Comparison of ENCODE assay signal across 13 cellular contexts in the genomic region with DNA sequence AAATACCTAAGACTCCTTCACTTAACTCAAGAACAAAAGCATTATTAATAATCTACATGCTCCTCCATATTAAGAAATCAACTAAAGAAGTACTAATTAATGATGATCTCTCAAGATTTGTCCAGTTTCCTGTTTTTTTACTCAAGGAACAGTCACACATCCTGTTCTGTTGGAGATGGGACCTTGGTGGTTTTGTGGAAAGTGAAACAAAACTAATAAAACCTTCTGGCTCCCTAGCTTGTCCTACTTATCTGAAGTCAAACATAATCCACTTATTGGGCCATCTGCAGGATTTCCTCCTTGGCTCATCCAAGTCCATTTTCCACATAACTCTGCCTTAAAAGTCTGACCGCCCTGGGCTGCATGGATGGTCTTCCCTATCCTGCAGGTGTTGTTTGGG.
DNase-seq lines count a peak whose midpoint lies in the region; ATAC-seq and TF ChIP-seq lines count a peak whose summit lies in the region.
"Had no signal": no experiment of that assay in that cellular context is flagged by ENCODE, and none has a peak within 500 bp of the region (broad histone marks: within the 10 kb centered on the region; RNA-seq: fewer than 3 reads in every experiment).

No MANE protein-coding gene starts in this region.

- intact Hi-C loops in activated CD4-positive, alpha-beta memory T cell treated with anti-CD3 and anti-CD28 coated beads for 36 hours (cut with micrococcal nuclease) = no loop called here

- peak overlapping the region; percentile 40 for H3K27ac Mint-ChIP-seq in activated CD4-positive, alpha-beta memory T cell treated with anti-CD3 and anti-CD28 coated beads, Interleukin-2, amount 10 ng/mL, durations not matched to agents 7 days and 5 days
- no peak overlapping the region for H3K27ac Mint-ChIP-seq in activated CD4-positive, alpha-beta memory T cell treated with anti-CD3 and anti-CD28 coated beads for 36 hours
- H3K27ac Mint-ChIP-seq in central memory CD8-positive, alpha-beta T cell (ENCODE audit: low read depth) = no peak overlapping the region
- H3K27ac Mint-ChIP-seq in stimulated activated naive CD8-positive, alpha-beta T cell treated with anti-CD3 and anti-CD28 coated beads, Interleukin-15, amount 100 ng/mL, for 72 hours = no peak overlapping the region

- POLR2A ChIA-PET in activated CD4-positive, alpha-beta memory T cell treated with anti-CD3 and anti-CD28 coated beads, Interleukin-2, amount 10 ng/mL, durations not matched to agents 7 days and 5 days (lab: Charles Lee) = interaction anchor here (1.1 kb wide), 1 partner anchor 28 kb away, joined by 3 read pairs; no protein-coding TSS in a partner anchor
- POLR2A ChIA-PET in activated CD4-positive, alpha-beta memory T cell treated with anti-CD3 and anti-CD28 coated beads for 36 hours (lab: Charles Lee) = no interaction called here

- no peak for DNase-seq in activated CD4-positive, alpha-beta memory T cell treated with anti-CD3 and anti-CD28 coated beads, Interleukin-2, amount 10 ng/mL, durations not matched to agents 7 days and 5 days
- no peak for DNase-seq in activated CD4-positive, alpha-beta memory T cell treated with anti-CD3 and anti-CD28 coated beads for 36 hours
- peak; percentile 60 for DNase-seq in NOMO-1 treated with DMSO at 0.1 percent for 48 hours (lab: John Stamatoyannopoulos, UW; ENCODE audit: unreplicated experiment)
- DNase-seq in central memory CD8-positive, alpha-beta T cell (ENCODE audit: low spot score in 2 of 2) = no peak
- no peak for DNase-seq in stimulated activated naive CD8-positive, alpha-beta T cell treated with anti-CD3 and anti-CD28 coated beads, Interleukin-15, amount 100 ng/mL, for 72 hours
- no peak for DNase-seq in erythroblast (lab: John Stamatoyannopoulos, UW)
- DNase-seq in UCSD-AML1 (lab: John Stamatoyannopoulos, UW; ENCODE audit: unreplicated experiment) = no peak
- no peak for DNase-seq in NCI-H1436 treated with DMSO at 0.1 percent for 48 hours (lab: John Stamatoyannopoulos, UW)
- DNase-seq: amniotic stem cell; NCI-H526; stimulated activated CD4-positive, alpha-beta T cell treated with anti-CD3 and anti-CD28 coated beads, Interleukin-2, amount 100 ng/mL, for 48 hours; SW 1271 had no signal

- H3K4me3 Mint-ChIP-seq in activated CD4-positive, alpha-beta memory T cell treated with anti-CD3 and anti-CD28 coated beads, Interleukin-2, amount 10 ng/mL, durations not matched to agents 7 days and 5 days = peak overlapping the region; percentile 32
- no peak overlapping the region for H3K4me3 Mint-ChIP-seq in activated CD4-positive, alpha-beta memory T cell treated with anti-CD3 and anti-CD28 coated beads for 36 hours
- H3K4me3 Mint-ChIP-seq in central memory CD8-positive, alpha-beta T cell = peak overlapping the region; percentile 29
- H3K4me3 Mint-ChIP-seq in stimulated activated naive CD8-positive, alpha-beta T cell treated with anti-CD3 and anti-CD28 coated beads, Interleukin-15, amount 100 ng/mL, for 72 hours = peak overlapping the region; percentile 9 to 33

- H3K27me3 Mint-ChIP-seq in activated CD4-positive, alpha-beta memory T cell treated with anti-CD3 and anti-CD28 coated beads, Interleukin-2, amount 10 ng/mL, durations not matched to agents 7 days and 5 days = no peaks in the 10 kb centered on the region
- no peaks in the 10 kb centered on the region for H3K27me3 Mint-ChIP-seq in activated CD4-positive, alpha-beta memory T cell treated with anti-CD3 and anti-CD28 coated beads for 36 hours
- no peaks in the 10 kb centered on the region for H3K27me3 Mint-ChIP-seq in central memory CD8-positive, alpha-beta T cell
- H3K27me3 Mint-ChIP-seq in stimulated activated naive CD8-positive, alpha-beta T cell treated with anti-CD3 and anti-CD28 coated beads, Interleukin-15, amount 100 ng/mL, for 72 hours = no peaks in the 10 kb centered on the region

- CTCF ChIA-PET in activated CD4-positive, alpha-beta memory T cell treated with anti-CD3 and anti-CD28 coated beads, Interleukin-2, amount 10 ng/mL, durations not matched to agents 7 days and 5 days (lab: Charles Lee) = interaction anchor here (0.8 to 1.8 kb wide), 2 partner anchors 23 to 97 kb away, joined by 4 to 6 read pairs; no protein-coding TSS in a partner anchor
- CTCF ChIA-PET in activated CD4-positive, alpha-beta memory T cell treated with anti-CD3 and anti-CD28 coated beads for 36 hours (lab: Charles Lee) = interaction anchor here (1.4 to 1.7 kb wide), 2 partner anchors 11 to 23 kb away, joined by 3 to 6 read pairs; no protein-coding TSS in a partner anchor

- no peaks in the 10 kb centered on the region for H3K9me3 Mint-ChIP-seq in activated CD4-positive, alpha-beta memory T cell treated with anti-CD3 and anti-CD28 coated beads, Interleukin-2, amount 10 ng/mL, durations not matched to agents 7 days and 5 days
- no peaks in the 10 kb centered on the region for H3K9me3 Mint-ChIP-seq in activated CD4-positive, alpha-beta memory T cell treated with anti-CD3 and anti-CD28 coated beads for 36 hours
- H3K9me3 Mint-ChIP-seq in central memory CD8-positive, alpha-beta T cell = no peaks in the 10 kb centered on the region
- H3K9me3 Mint-ChIP-seq in stimulated activated naive CD8-positive, alpha-beta T cell treated with anti-CD3 and anti-CD28 coated beads, Interleukin-15, amount 100 ng/mL, for 72 hours = no peaks in the 10 kb centered on the region

- H3K4me1 Mint-ChIP-seq in activated CD4-positive, alpha-beta memory T cell treated with anti-CD3 and anti-CD28 coated beads, Interleukin-2, amount 10 ng/mL, durations not matched to agents 7 days and 5 days = peaks cover 31% of the 10 kb centered on the region
- H3K4me1 Mint-ChIP-seq in activated CD4-positive, alpha-beta memory T cell treated with anti-CD3 and anti-CD28 coated beads for 36 hours (ENCODE audit: low read depth) = peaks cover 6% of the 10 kb centered on the region
- peaks cover under 1% of the 10 kb centered on the region for H3K4me1 Mint-ChIP-seq in central memory CD8-positive, alpha-beta T cell
- H3K4me1 Mint-ChIP-seq in stimulated activated naive CD8-positive, alpha-beta T cell treated with anti-CD3 and anti-CD28 coated beads, Interleukin-15, amount 100 ng/mL, for 72 hours = peaks cover 1% of the 10 kb centered on the region

- TF ChIP-seq POLR2A in erythroblast (IDR thresholded peaks at IDR 0.05; ENCODE audit: low read length) = no peak

- no peaks in the 10 kb centered on the region for H3K36me3 Mint-ChIP-seq in activated CD4-positive, alpha-beta memory T cell treated with anti-CD3 and anti-CD28 coated beads, Interleukin-2, amount 10 ng/mL, durations not matched to agents 7 days and 5 days (ENCODE audit: low read depth)
- H3K36me3 Mint-ChIP-seq in activated CD4-positive, alpha-beta memory T cell treated with anti-CD3 and anti-CD28 coated beads for 36 hours = no peaks in the 10 kb centered on the region
- H3K36me3 Mint-ChIP-seq in central memory CD8-positive, alpha-beta T cell (ENCODE audit: insufficient read depth) = peaks cover 5% of the 10 kb centered on the region

- ATAC-seq in central memory CD8-positive, alpha-beta T cell (replicated peaks; ENCODE audit: extremely low read depth, poor library complexity, severe bottlenecking) = no peak
- ATAC-seq in stimulated activated naive CD8-positive, alpha-beta T cell treated with anti-CD3 and anti-CD28 coated beads, Interleukin-15, amount 100 ng/mL, for 72 hours = no peak
- ATAC-seq: A549 had no signal
